ENCODE assay signal across 18 cellular contexts in the genomic region with DNA sequence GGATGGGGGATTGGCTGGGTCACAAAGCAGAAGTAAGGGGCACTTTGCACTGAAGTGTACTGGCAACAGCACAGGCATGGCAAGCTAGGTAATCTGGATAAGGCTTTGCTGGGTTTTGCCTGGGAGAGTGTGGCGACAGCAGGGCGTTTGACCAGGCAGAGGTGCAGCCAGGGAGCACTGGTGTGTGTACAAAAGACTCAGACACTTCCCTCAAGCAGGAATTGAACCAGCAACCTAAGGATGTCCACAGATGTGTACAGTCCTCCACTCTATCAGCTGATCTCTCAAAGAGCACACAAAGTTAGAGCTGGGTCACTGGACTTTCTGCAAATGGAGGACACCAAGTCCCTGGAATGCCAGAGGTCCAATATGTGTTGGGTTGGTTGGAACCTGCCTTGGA. TPM values are rescaled to one million over a fixed set of nuclear protein-coding genes. Genes with fewer than 3 reads are reported as not detected.
"Had no signal": no experiment of that assay in that cellular context is flagged by ENCODE, and none has a peak within 500 bp of the region (broad histone marks: within the 10 kb centered on the region; RNA-seq: fewer than 3 reads in every experiment).

No MANE protein-coding gene starts in this region.

- H3K36me3 ChIP-seq: lower lobe of right lung, thyroid gland had no signal

- DNase-seq: activated effector memory CD4-positive, alpha-beta T cell treated with anti-CD3 and anti-CD28 coated beads, Interleukin-2, amount 50 U/mL, for 16 hours; activated naive CD8-positive, alpha-beta T cell treated with anti-CD3 and anti-CD28 coated beads, Interleukin-2, amount 10 ng/mL, durations not matched to agents 7 days and 5 days; activated T-cell treated with anti-CD3 and anti-CD28 coated beads, Interleukin-2, amount 50 U/mL, for 1 hour; anterior cingulate cortex; cerebellar nuclear complex; endodermal cell; erythroblast; hippocampal formation; lower lobe of right lung; midbrain; stimulated activated CD4-positive, alpha-beta T cell treated with anti-CD3 and anti-CD28 coated beads, Interleukin-4, amount 100 ng/mL, for 4 hours; thyroid gland had no signal

- H3K79me2 ChIP-seq: parathyroid adenoma had no signal

- H2AFZ ChIP-seq: parathyroid adenoma had no signal

- H3K27ac ChIP-seq: lower lobe of right lung, parathyroid adenoma, thyroid gland had no signal

- H3K4me1 ChIP-seq: parathyroid adenoma, thyroid gland had no signal

- H3K27me3 ChIP-seq: thyroid gland had no signal

- FAIRE-seq: TTC549, urothelium cell line had no signal

- H3K9ac ChIP-seq: parathyroid adenoma had no signal

- H3K4me3 ChIP-seq: lower lobe of right lung, skin epidermis, thyroid gland had no signal

- H3K9me3 ChIP-seq: lower lobe of right lung, thyroid gland had no signal

- ATAC-seq: lower lobe of right lung had no signal

RNA-seq across cellular contexts. Expression of gene OR6S1, which starts 27.5 kb away (rescaled TPM):
- total RNA-seq: activated naive CD8-positive, alpha-beta T cell treated with anti-CD3 and anti-CD28 coated beads, Interleukin-2, amount 10 ng/mL, durations not matched to agents 7 days and 5 days; dermis microvascular lymphatic vessel endothelial cell; endodermal cell; lower lobe of right lung; renal cortical epithelial cell; thyroid gland had no signal
